Comparison of ENCODE assay signal across 1 cellular context in genomic region chr16:83807327-83807709, GRCh38.
TF ChIP-seq lines count a peak whose summit lies in the region.

No MANE protein-coding gene starts in this region.

TF ChIP-seq in SK-N-SH treated with all-trans-retinoic acid at 6 μM for 48 hours, 23 proteins besides CTCF, POLR2A, EP300 and RAD21 (continued from another document):
- no peak for TF ChIP-seq RARB (CRISPR knock-in tag; IDR thresholded peaks at IDR 0.05)
